8 cellular contexts compared by ENCODE assay signal in genomic region chr12:92065018-92065499, GRCh38.
A peak's percentile ranks its signal among the peaks of the same experiment; 100 is the strongest.
DNase-seq lines count a peak whose midpoint lies in the region; ATAC-seq and TF ChIP-seq lines count a peak whose summit lies in the region.

No MANE protein-coding gene starts in this region.

- no peak overlapping the region for H3K9ac ChIP-seq in stomach smooth muscle (ENCODE audit: low read length in 2 of 2)

- ATAC-seq in HG03175 (IDR thresholded peaks at IDR 0.05; ENCODE audit: unreplicated experiment), result peak; percentile 73

- H3K27me3 ChIP-seq in stomach smooth muscle (ENCODE audit: control insufficient read depth in 1 of 2, insufficient read depth in 2 of 2, low read length in 2 of 2), result no peaks in the 10 kb centered on the region

- no peaks in the 10 kb centered on the region for H3K36me3 ChIP-seq in stomach smooth muscle (ENCODE audit: control insufficient read depth in 2 of 2, insufficient read depth in 2 of 2, low read length in 2 of 2)

- DNase-seq in stimulated activated CD8-positive, alpha-beta memory T cell treated with anti-CD3 and anti-CD28 coated beads, Interleukin-4, amount 100 ng/mL, for 24 hours (ENCODE audit: low read depth), result peak; percentile 9
- DNase-seq in stimulated activated CD8-positive, alpha-beta memory T cell treated with anti-CD3 and anti-CD28 coated beads, Interleukin-4, amount 100 ng/mL, for 48 hours, result no peak
- DNase-seq in T-helper 1 cell (peak in 4 of 5 donors; percentile 22 to 47 (median 32)), inferior parietal cortex (ENCODE audit: extremely low spot score) (peak; percentile 53), erythroblast (lab: John Stamatoyannopoulos, UW) (no peak), GM19240 (ENCODE audit: insufficient read length, low spot score) (no peak)

- no peaks in the 10 kb centered on the region for H3K9me3 ChIP-seq in stomach smooth muscle (ENCODE audit: control insufficient read depth in 2 of 2, low read length in 2 of 2)

- TF ChIP-seq POLR2A in erythroblast (IDR thresholded peaks at IDR 0.05; ENCODE audit: low read length), result no peak

- H3K27ac ChIP-seq in stomach smooth muscle (ENCODE audit: low read length), result no peak overlapping the region

- H3K4me3 ChIP-seq in stomach smooth muscle (ENCODE audit: low read length in 2 of 2), result peak overlapping the region; percentile 29 to 41

- peaks cover 2% of the 10 kb centered on the region for H3K4me1 ChIP-seq in stomach smooth muscle (ENCODE audit: control insufficient read depth, insufficient read depth, low read length)

Comparison
In these comparisons a context has a peak if more than half of its experiments do, and no peak if none do; other contexts are left out.
1. DNase-seq: peak in stimulated activated CD8-positive, alpha-beta memory T cell treated with anti-CD3 and anti-CD28 coated beads, Interleukin-4, amount 100 ng/mL, for 24 hours (single experiment), T-helper 1 cell (4 of 5) and inferior parietal cortex (single experiment); none in stimulated activated CD8-positive, alpha-beta memory T cell treated with anti-CD3 and anti-CD28 coated beads, Interleukin-4, amount 100 ng/mL, for 48 hours (single experiment), erythroblast (0 of 2) and GM19240 (single experiment).